ENCODE assay signal across 13 cellular contexts in genomic region chr2:37201766-37202165, GRCh38. TPM values are rescaled to one million over a fixed set of nuclear protein-coding genes. Genes with fewer than 3 reads are reported as not detected.
DNase-seq lines count a peak whose midpoint lies in the region; ATAC-seq and TF ChIP-seq lines count a peak whose summit lies in the region.
"Had no signal": no experiment of that assay in that cellular context is flagged by ENCODE, and none has a peak within 500 bp of the region (broad histone marks: within the 10 kb centered on the region; RNA-seq: fewer than 3 reads in every experiment).

No MANE protein-coding gene starts in this region.

- peaks cover 26% of the 10 kb centered on the region for H3K36me3 ChIP-seq in CD8-positive, alpha-beta T cell (ENCODE audit: insufficient read depth, low read length)

- peaks cover 27% of the 10 kb centered on the region for H3K4me1 ChIP-seq in CD8-positive, alpha-beta T cell (ENCODE audit: insufficient read depth, low read length)

- no peak overlapping the region for H3K4me3 ChIP-seq in CD8-positive, alpha-beta T cell (ENCODE audit: low read depth, low read length)
- H3K4me3 ChIP-seq: upper lobe of right lung had no signal

- H3K4me1 Mint-ChIP-seq in CD8-positive, alpha-beta T cell (ENCODE audit: low read depth): peaks cover 46% of the 10 kb centered on the region

- peak in 5 of 7 experiments; percentile 13 to 57 (median 39) for DNase-seq in CD8-positive, alpha-beta T cell
- peak; percentile 29 for DNase-seq in KBM-7
- DNase-seq in activated CD8-positive, alpha-beta memory T cell treated with anti-CD3 and anti-CD28 coated beads, Interleukin-2, amount 50 U/mL, for 24 hours (ENCODE audit: extremely low read depth): peak; percentile 15
- DNase-seq in iris pigment epithelial cell (ENCODE audit: low read depth): peak; percentile 63
- DNase-seq in NCI-H1105 (lab: John Stamatoyannopoulos, UW): no peak
- no peak for DNase-seq in NCI-H2081 (lab: John Stamatoyannopoulos, UW)
- no peak for DNase-seq in ureter (ENCODE audit: low spot score)
- no peak for DNase-seq in omental fat pad (ENCODE audit: low spot score)
- DNase-seq: NCI-H2227 treated with DMSO at 0.1 percent for 48 hours, T-helper 9 cell, upper lobe of right lung had no signal

- CTCF ChIA-PET in CD8-positive, alpha-beta T cell (lab: Charles Lee): no interaction called here

- no peaks in the 10 kb centered on the region for H3K9me3 ChIP-seq in CD8-positive, alpha-beta T cell (ENCODE audit: low read length)
- H3K9me3 ChIP-seq: upper lobe of right lung had no signal

- TF ChIP-seq CTCF in CD8-positive, alpha-beta T cell (IDR thresholded peaks at IDR 0.05): no peak
- no peak for TF ChIP-seq CTCF in omental fat pad (IDR thresholded peaks at IDR 0.05)

- peaks cover 12% of the 10 kb centered on the region for H3K9me3 Mint-ChIP-seq in CD8-positive, alpha-beta T cell

- intact Hi-C loops in CD8-positive, alpha-beta T cell (cut with DNase I, micrococcal nuclease): loop anchor here in 1 of 2 experiments (1.0 kb wide), 1 partner anchor 30 kb away; the partner anchor contains the start of genes CEBPZ and NDUFAF7

- H3K27me3 ChIP-seq in CD8-positive, alpha-beta T cell (ENCODE audit: insufficient read depth, low read length): no peaks in the 10 kb centered on the region
- H3K27me3 ChIP-seq: upper lobe of right lung had no signal

- peak overlapping the region; percentile 14 for H3K27ac Mint-ChIP-seq in CD8-positive, alpha-beta T cell

- H3K36me3 Mint-ChIP-seq in CD8-positive, alpha-beta T cell: peaks cover 67% of the 10 kb centered on the region

- POLR2A ChIA-PET in CD8-positive, alpha-beta T cell (lab: Charles Lee): interaction anchor here (1.1 kb wide), 1 partner anchor 10 kb away, joined by 4 read pairs; no protein-coding TSS in a partner anchor

- peak; percentile 68 for ATAC-seq in CD8-positive, alpha-beta T cell
- no peak for ATAC-seq in omental fat pad (ENCODE audit: low FRiP score)
- ATAC-seq: upper lobe of right lung had no signal

- H3K4me3 Mint-ChIP-seq in CD8-positive, alpha-beta T cell: no peak overlapping the region

- in situ Hi-C loops in KBM-7 (cut with MboI; ENCODE audit: low pct_unique_long_range_greater_than_20kb, low sequenced_read_pairs): no loop called here

- H3K27ac ChIP-seq in CD8-positive, alpha-beta T cell (ENCODE audit: low read depth, low read length): no peak overlapping the region
- H3K27ac ChIP-seq: upper lobe of right lung had no signal

- no peaks in the 10 kb centered on the region for H3K27me3 Mint-ChIP-seq in CD8-positive, alpha-beta T cell (ENCODE audit: low read depth)

RNA-seq across cellular contexts. Expression of gene CEBPZOS, which starts 5.5 kb away (rescaled TPM):
- total RNA-seq in CD8-positive, alpha-beta T cell: 10 to 100 TPM; 17.5 to 18.2 TPM
- total RNA-seq in ureter (58.6 TPM), omental fat pad (10 to 100 TPM; 14.1 to 23.7 (median 20.1) TPM)

RNA-seq across cellular contexts. Expression of gene SULT6B1, which starts 13.3 kb away (rescaled TPM):
- not detected for total RNA-seq in CD8-positive, alpha-beta T cell
- total RNA-seq in ureter (not detected), omental fat pad (not detected)
- total RNA-seq: cerebellum, skeletal muscle tissue, upper lobe of right lung had no signal

RNA-seq across cellular contexts. Expression of gene CEBPZ, which starts 29.6 kb away (rescaled TPM):
- total RNA-seq in CD8-positive, alpha-beta T cell: 100 to 1,000 TPM; 132 to 146 TPM
- 52.0 TPM for total RNA-seq in ureter
- 10 to 100 TPM; 30.6 to 67.3 (median 40.9) TPM for total RNA-seq in omental fat pad

RNA-seq across cellular contexts. Expression of gene NDUFAF7, which starts 29.7 kb away (rescaled TPM):
- total RNA-seq in CD8-positive, alpha-beta T cell: 10 to 100 TPM; 26.0 to 28.4 TPM
- total RNA-seq in ureter (18.6 TPM), omental fat pad (10 to 100 TPM; 11.9 to 17.3 (median 12.5) TPM)

RNA-seq across cellular contexts. Expression of gene EIF2AK2, which starts 45.0 kb away (rescaled TPM):
- 10 to 100 TPM; 30.1 to 33.7 TPM for total RNA-seq in CD8-positive, alpha-beta T cell
- 47.7 TPM for total RNA-seq in ureter
- total RNA-seq in omental fat pad: 10 to 100 TPM; 19.1 to 46.8 (median 22.5) TPM

Comparison
In these comparisons a context has a peak if more than half of its experiments do, and no peak if none do; other contexts are left out.
1. DNase-seq: peak in CD8-positive, alpha-beta T cell (5 of 7), KBM-7 (single experiment), activated CD8-positive, alpha-beta memory T cell treated with anti-CD3 and anti-CD28 coated beads, Interleukin-2, amount 50 U/mL, for 24 hours (single experiment) and iris pigment epithelial cell (single experiment); none in NCI-H1105 (single experiment), NCI-H2081 (0 of 2), ureter (single experiment) and omental fat pad (single experiment).